Comparison of ENCODE assay signal across 8 cellular contexts in genomic region chr12:16165506-16165905, GRCh38.
DNase-seq lines count a peak whose midpoint lies in the region; ATAC-seq and TF ChIP-seq lines count a peak whose summit lies in the region.

No MANE protein-coding gene starts in this region.

- intact Hi-C loops in MCF 10A (cut with micrococcal nuclease) = loop anchor here (1.0 to 10.0 kb wide), 5 partner anchors 182 to 772 kb away; partner anchors contain the start of gene MGST1

- H3K9me3 Mint-ChIP-seq in MCF 10A (ENCODE audit: unreplicated experiment) = no peaks in the 10 kb centered on the region

- TF ChIP-seq CTCF in AG09319 (IDR thresholded peaks at IDR 0.05; ENCODE audit: low read depth, low read length) = peak; percentile 52
- TF ChIP-seq CTCF in MCF 10A (IDR thresholded peaks at IDR 0.05; ENCODE audit: unreplicated experiment) = peak; percentile 58

- H3K27ac Mint-ChIP-seq in MCF 10A (ENCODE audit: low read depth, unreplicated experiment) = no peak overlapping the region

- H3K27me3 Mint-ChIP-seq in MCF 10A (ENCODE audit: insufficient read depth, unreplicated experiment) = no peaks in the 10 kb centered on the region

- no peak overlapping the region for H3K4me3 ChIP-seq in H7 (ENCODE audit: insufficient read depth, low read depth, low read length)

- POLR2A ChIA-PET in MCF 10A (lab: Yijun Ruan, JAX) = interaction anchor here (1.2 kb wide), 2 partner anchors 183 to 220 kb away, joined by 3 read pairs; partner anchors contain the start of gene MGST1

- H3K36me3 ChIP-seq in H7 (replicated peaks; ENCODE audit: control insufficient read depth, insufficient read depth, low read length) = no peaks in the 10 kb centered on the region

- BruUV-seq in MCF 10A (replicated peaks; lab: Mats Ljungman, UMichigan) = no TSS peak

- H3K27me3 ChIP-seq in H7 (ENCODE audit: control insufficient read depth, insufficient read depth, low read length) = no peaks in the 10 kb centered on the region

- ATAC-seq in GM21447 (IDR thresholded peaks at IDR 0.05; ENCODE audit: unreplicated experiment) (no peak), GM19324 (IDR thresholded peaks at IDR 0.05; ENCODE audit: low FRiP score, unreplicated experiment) (no peak)

- H3K36me3 Mint-ChIP-seq in MCF 10A (ENCODE audit: insufficient read depth, unreplicated experiment) = no peaks in the 10 kb centered on the region

- peaks cover 6% of the 10 kb centered on the region for H3K4me1 Mint-ChIP-seq in MCF 10A (ENCODE audit: insufficient read depth, unreplicated experiment)

- no peak overlapping the region for H3K4me3 Mint-ChIP-seq in MCF 10A (ENCODE audit: unreplicated experiment)

- peak; percentile 16 for DNase-seq in AG09319 (ENCODE audit: extremely low read depth, low read depth)
- DNase-seq in H7 = peak; percentile 22
- peak; percentile 37 for DNase-seq in NCI-H2227 treated with DMSO at 0.1 percent for 48 hours (lab: John Stamatoyannopoulos, UW)
- DNase-seq in MCF 10A (ENCODE audit: unreplicated experiment) = peak; percentile 70
- DNase-seq in kidney glomerular epithelial cell (lab: John Stamatoyannopoulos, UW) = peak; percentile 34
- no peak for DNase-seq in stimulated activated CD8-positive, alpha-beta memory T cell treated with anti-CD3 and anti-CD28 coated beads, Interleukin-4, amount 100 ng/mL, for 48 hours

- CTCF ChIA-PET in MCF 10A (lab: Yijun Ruan, JAX) = interaction anchor here (0.6 to 6.2 kb wide), 31 partner anchors 8 to 1486 kb away, joined by 3 to 58 read pairs (median 3); no protein-coding TSS in a partner anchor
